Comparison of ENCODE assay signal across 1 cellular context in the genomic region with DNA sequence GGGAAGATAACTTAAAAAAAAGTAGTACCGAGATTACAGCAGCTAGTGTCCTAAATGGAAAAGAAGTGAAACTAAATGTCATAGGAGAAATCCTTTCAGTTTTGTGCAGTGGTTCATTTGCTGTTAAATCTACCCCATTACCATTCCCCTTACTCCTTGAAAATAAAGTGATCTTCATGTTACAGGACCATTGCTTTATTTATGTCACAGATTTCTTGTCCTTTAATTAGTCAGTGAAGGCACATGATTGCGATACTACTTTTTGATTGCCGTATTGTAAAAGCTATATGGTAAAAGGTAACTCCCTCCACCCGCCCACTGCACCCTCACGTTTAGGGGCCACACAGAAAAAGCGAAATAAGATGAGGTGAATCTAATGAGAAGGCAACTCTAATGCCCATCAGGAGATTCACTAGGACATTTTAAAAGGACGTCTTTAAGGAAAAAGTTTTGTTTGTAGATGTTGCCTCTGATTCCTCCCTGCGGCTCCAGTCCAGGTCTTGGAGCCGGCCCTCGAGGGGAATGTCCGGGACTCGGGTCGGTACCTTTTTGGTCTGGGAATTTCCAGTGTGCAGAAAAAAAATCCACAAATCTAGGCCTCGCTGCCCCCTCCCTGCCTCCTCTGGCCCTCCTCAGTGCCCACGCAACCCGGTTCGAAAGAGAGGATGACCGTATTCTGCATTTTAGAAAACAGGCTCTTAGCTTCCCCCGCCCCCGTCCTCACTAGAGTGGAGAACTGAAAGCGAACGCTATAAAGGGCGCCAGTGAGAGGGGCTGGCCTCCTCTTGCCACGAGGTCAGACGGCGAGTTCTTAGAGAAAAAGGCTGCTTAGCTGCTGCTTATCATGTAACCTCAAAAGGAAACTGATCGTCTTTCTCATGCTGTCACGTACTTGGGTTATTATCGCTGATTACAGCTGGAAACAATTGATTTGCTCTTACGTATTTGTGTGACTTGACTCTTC.
TF ChIP-seq lines count a peak whose summit lies in the region.

No MANE protein-coding gene starts in this region.

TF ChIP-seq in K562, 482 proteins besides CTCF, POLR2A, EP300 and RAD21 (continued from another document and continues in another):
- TF ChIP-seq MYBL2 (IDR thresholded peaks at IDR 0.05; ENCODE audit: low read depth) (no peak), MYBL2 (CRISPR knock-in tag; IDR thresholded peaks at IDR 0.05; ENCODE audit: borderline replicate concordance) (no peak), ASH1L (IDR thresholded peaks at IDR 0.05; ENCODE audit: borderline replicate concordance, low read depth, partially characterized antibody) (no peak), NR2C2 (CRISPR knock-in tag; IDR thresholded peaks at IDR 0.05) (no peak), NR2C2 (tag; IDR thresholded peaks at IDR 0.05) (peak; percentile 58), BCL6 (CRISPR knock-in tag; IDR thresholded peaks at IDR 0.05) (no peak), NCOA1 (IDR thresholded peaks at IDR 0.05; ENCODE audit: low read depth) (no peak), U2AF2 (optimal IDR thresholded peaks at IDR 0.05; ENCODE audit: low read depth, low read length) (no peak), COPS2 (conservative IDR thresholded peaks at IDR 0.05) (no peak), ZNF175 (CRISPR knock-in tag; IDR thresholded peaks at IDR 0.05; ENCODE audit: low read depth) (0 out of 2 replicates have a peak, but pooled peaks have one; percentile 2), HNRNPL (IDR thresholded peaks at IDR 0.05; ENCODE audit: low read depth, low read length) (no peak), SRSF1 (IDR thresholded peaks at IDR 0.05; ENCODE audit: low read depth, low read length) (no peak), CREBBP (IDR thresholded peaks at IDR 0.05; ENCODE audit: low read depth, low read length) (no peak), HMG20B (CRISPR knock-in tag; IDR thresholded peaks at IDR 0.05) (no peak), SMAD2 (IDR thresholded peaks at IDR 0.05; ENCODE audit: low read depth, low read length) (no peak), ZKSCAN1 (IDR thresholded peaks at IDR 0.05; ENCODE audit: low read depth, low read length) (no peak), MEF2D (tag; conservative IDR thresholded peaks at IDR 0.05; ENCODE audit: low read depth) (no peak), EHMT2 (IDR thresholded peaks at IDR 0.05) (no peak)
- TF ChIP-seq, protein P1, sequence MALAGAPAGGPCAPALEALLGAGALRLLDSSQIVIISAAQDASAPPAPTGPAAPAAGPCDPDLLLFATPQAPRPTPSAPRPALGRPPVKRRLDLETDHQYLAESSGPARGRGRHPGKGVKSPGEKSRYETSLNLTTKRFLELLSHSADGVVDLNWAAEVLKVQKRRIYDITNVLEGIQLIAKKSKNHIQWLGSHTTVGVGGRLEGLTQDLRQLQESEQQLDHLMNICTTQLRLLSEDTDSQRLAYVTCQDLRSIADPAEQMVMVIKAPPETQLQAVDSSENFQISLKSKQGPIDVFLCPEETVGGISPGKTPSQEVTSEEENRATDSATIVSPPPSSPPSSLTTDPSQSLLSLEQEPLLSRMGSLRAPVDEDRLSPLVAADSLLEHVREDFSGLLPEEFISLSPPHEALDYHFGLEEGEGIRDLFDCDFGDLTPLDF (CRISPR knock-in tag; IDR thresholded peaks at IDR 0.05) = no peak
- TF ChIP-seq, protein P2, sequence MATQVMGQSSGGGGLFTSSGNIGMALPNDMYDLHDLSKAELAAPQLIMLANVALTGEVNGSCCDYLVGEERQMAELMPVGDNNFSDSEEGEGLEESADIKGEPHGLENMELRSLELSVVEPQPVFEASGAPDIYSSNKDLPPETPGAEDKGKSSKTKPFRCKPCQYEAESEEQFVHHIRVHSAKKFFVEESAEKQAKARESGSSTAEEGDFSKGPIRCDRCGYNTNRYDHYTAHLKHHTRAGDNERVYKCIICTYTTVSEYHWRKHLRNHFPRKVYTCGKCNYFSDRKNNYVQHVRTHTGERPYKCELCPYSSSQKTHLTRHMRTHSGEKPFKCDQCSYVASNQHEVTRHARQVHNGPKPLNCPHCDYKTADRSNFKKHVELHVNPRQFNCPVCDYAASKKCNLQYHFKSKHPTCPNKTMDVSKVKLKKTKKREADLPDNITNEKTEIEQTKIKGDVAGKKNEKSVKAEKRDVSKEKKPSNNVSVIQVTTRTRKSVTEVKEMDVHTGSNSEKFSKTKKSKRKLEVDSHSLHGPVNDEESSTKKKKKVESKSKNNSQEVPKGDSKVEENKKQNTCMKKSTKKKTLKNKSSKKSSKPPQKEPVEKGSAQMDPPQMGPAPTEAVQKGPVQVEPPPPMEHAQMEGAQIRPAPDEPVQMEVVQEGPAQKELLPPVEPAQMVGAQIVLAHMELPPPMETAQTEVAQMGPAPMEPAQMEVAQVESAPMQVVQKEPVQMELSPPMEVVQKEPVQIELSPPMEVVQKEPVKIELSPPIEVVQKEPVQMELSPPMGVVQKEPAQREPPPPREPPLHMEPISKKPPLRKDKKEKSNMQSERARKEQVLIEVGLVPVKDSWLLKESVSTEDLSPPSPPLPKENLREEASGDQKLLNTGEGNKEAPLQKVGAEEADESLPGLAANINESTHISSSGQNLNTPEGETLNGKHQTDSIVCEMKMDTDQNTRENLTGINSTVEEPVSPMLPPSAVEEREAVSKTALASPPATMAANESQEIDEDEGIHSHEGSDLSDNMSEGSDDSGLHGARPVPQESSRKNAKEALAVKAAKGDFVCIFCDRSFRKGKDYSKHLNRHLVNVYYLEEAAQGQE (CRISPR knock-in tag; IDR thresholded peaks at IDR 0.05; ENCODE audit: low read depth) = no peak
- TF ChIP-seq, protein P3, sequence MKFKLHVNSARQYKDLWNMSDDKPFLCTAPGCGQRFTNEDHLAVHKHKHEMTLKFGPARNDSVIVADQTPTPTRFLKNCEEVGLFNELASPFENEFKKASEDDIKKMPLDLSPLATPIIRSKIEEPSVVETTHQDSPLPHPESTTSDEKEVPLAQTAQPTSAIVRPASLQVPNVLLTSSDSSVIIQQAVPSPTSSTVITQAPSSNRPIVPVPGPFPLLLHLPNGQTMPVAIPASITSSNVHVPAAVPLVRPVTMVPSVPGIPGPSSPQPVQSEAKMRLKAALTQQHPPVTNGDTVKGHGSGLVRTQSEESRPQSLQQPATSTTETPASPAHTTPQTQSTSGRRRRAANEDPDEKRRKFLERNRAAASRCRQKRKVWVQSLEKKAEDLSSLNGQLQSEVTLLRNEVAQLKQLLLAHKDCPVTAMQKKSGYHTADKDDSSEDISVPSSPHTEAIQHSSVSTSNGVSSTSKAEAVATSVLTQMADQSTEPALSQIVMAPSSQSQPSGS (CRISPR knock-in tag; IDR thresholded peaks at IDR 0.05) = no peak
- TF ChIP-seq, protein P4, sequence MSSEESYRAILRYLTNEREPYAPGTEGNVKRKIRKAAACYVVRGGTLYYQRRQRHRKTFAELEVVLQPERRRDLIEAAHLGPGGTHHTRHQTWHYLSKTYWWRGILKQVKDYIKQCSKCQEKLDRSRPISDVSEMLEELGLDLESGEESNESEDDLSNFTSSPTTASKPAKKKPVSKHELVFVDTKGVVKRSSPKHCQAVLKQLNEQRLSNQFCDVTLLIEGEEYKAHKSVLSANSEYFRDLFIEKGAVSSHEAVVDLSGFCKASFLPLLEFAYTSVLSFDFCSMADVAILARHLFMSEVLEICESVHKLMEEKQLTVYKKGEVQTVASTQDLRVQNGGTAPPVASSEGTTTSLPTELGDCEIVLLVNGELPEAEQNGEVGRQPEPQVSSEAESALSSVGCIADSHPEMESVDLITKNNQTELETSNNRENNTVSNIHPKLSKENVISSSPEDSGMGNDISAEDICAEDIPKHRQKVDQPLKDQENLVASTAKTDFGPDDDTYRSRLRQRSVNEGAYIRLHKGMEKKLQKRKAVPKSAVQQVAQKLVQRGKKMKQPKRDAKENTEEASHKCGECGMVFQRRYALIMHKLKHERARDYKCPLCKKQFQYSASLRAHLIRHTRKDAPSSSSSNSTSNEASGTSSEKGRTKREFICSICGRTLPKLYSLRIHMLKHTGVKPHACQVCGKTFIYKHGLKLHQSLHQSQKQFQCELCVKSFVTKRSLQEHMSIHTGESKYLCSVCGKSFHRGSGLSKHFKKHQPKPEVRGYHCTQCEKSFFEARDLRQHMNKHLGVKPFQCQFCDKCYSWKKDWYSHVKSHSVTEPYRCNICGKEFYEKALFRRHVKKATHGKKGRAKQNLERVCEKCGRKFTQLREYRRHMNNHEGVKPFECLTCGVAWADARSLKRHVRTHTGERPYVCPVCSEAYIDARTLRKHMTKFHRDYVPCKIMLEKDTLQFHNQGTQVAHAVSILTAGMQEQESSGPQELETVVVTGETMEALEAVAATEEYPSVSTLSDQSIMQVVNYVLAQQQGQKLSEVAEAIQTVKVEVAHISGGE (CRISPR knock-in tag; IDR thresholded peaks at IDR 0.05) = no peak
- TF ChIP-seq, protein P5, sequence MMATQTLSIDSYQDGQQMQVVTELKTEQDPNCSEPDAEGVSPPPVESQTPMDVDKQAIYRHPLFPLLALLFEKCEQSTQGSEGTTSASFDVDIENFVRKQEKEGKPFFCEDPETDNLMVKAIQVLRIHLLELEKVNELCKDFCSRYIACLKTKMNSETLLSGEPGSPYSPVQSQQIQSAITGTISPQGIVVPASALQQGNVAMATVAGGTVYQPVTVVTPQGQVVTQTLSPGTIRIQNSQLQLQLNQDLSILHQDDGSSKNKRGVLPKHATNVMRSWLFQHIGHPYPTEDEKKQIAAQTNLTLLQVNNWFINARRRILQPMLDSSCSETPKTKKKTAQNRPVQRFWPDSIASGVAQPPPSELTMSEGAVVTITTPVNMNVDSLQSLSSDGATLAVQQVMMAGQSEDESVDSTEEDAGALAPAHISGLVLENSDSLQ (IDR thresholded peaks at IDR 0.05) = 0 out of 2 replicates have a peak, but pooled peaks have one; percentile 5
- TF ChIP-seq, protein P6, sequence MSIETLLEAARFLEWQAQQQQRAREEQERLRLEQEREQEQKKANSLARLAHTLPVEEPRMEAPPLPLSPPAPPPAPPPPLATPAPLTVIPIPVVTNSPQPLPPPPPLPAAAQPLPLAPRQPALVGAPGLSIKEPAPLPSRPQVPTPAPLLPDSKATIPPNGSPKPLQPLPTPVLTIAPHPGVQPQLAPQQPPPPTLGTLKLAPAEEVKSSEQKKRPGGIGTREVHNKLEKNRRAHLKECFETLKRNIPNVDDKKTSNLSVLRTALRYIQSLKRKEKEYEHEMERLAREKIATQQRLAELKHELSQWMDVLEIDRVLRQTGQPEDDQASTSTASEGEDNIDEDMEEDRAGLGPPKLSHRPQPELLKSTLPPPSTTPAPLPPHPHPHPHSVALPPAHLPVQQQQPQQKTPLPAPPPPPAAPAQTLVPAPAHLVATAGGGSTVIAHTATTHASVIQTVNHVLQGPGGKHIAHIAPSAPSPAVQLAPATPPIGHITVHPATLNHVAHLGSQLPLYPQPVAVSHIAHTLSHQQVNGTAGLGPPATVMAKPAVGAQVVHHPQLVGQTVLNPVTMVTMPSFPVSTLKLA (conservative IDR thresholded peaks at IDR 0.05) = peak; percentile 60 to 71; a peak in 2 of 4 replicates
- TF ChIP-seq, protein P7, sequence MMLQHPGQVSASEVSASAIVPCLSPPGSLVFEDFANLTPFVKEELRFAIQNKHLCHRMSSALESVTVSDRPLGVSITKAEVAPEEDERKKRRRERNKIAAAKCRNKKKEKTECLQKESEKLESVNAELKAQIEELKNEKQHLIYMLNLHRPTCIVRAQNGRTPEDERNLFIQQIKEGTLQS (IDR thresholded peaks at IDR 0.05) = no peak
- TF ChIP-seq, protein P7 (CRISPR knock-in tag; conservative IDR thresholded peaks at IDR 0.05) = no peak
- TF ChIP-seq, protein P8, sequence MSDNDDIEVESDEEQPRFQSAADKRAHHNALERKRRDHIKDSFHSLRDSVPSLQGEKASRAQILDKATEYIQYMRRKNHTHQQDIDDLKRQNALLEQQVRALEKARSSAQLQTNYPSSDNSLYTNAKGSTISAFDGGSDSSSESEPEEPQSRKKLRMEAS (CRISPR knock-in tag; IDR thresholded peaks at IDR 0.05) = peak; percentile 62
- TF ChIP-seq, protein P9, sequence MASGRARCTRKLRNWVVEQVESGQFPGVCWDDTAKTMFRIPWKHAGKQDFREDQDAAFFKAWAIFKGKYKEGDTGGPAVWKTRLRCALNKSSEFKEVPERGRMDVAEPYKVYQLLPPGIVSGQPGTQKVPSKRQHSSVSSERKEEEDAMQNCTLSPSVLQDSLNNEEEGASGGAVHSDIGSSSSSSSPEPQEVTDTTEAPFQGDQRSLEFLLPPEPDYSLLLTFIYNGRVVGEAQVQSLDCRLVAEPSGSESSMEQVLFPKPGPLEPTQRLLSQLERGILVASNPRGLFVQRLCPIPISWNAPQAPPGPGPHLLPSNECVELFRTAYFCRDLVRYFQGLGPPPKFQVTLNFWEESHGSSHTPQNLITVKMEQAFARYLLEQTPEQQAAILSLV (tag; IDR thresholded peaks at IDR 0.05) = no peak
- TF ChIP-seq, protein P10, sequence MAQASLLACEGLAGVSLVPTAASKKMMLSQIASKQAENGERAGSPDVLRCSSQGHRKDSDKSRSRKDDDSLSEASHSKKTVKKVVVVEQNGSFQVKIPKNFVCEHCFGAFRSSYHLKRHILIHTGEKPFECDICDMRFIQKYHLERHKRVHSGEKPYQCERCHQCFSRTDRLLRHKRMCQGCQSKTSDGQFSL (CRISPR knock-in tag; IDR thresholded peaks at IDR 0.05) = no peak
- TF ChIP-seq, protein P10 (tag; IDR thresholded peaks at IDR 0.05) = no peak
- TF ChIP-seq, protein P11, sequence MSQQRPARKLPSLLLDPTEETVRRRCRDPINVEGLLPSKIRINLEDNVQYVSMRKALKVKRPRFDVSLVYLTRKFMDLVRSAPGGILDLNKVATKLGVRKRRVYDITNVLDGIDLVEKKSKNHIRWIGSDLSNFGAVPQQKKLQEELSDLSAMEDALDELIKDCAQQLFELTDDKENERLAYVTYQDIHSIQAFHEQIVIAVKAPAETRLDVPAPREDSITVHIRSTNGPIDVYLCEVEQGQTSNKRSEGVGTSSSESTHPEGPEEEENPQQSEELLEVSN (IDR thresholded peaks at IDR 0.05; ENCODE audit: borderline replicate concordance in 1 of 2, extremely low read depth in 1 of 2, insufficient read depth in 1 of 2, insufficient read length in 1 of 2, low read depth in 1 of 2, low read length in 1 of 2, poor library complexity in 1 of 2, severe bottlenecking in 1 of 2) = peak; percentile 58 to 86
- TF ChIP-seq, protein P12, sequence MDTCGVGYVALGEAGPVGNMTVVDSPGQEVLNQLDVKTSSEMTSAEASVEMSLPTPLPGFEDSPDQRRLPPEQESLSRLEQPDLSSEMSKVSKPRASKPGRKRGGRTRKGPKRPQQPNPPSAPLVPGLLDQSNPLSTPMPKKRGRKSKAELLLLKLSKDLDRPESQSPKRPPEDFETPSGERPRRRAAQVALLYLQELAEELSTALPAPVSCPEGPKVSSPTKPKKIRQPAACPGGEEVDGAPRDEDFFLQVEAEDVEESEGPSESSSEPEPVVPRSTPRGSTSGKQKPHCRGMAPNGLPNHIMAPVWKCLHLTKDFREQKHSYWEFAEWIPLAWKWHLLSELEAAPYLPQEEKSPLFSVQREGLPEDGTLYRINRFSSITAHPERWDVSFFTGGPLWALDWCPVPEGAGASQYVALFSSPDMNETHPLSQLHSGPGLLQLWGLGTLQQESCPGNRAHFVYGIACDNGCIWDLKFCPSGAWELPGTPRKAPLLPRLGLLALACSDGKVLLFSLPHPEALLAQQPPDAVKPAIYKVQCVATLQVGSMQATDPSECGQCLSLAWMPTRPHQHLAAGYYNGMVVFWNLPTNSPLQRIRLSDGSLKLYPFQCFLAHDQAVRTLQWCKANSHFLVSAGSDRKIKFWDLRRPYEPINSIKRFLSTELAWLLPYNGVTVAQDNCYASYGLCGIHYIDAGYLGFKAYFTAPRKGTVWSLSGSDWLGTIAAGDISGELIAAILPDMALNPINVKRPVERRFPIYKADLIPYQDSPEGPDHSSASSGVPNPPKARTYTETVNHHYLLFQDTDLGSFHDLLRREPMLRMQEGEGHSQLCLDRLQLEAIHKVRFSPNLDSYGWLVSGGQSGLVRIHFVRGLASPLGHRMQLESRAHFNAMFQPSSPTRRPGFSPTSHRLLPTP (IDR thresholded peaks at IDR 0.05; ENCODE audit: borderline replicate concordance, extremely low read depth, insufficient read length) = no peak
